Comparison of ENCODE assay signal across 8 cellular contexts in genomic region chr11:65354265-65355012, GRCh38. TPM values are rescaled to one million over a fixed set of nuclear protein-coding genes. Genes with fewer than 3 reads are reported as not detected.
DNase-seq lines count a peak whose midpoint lies in the region; ATAC-seq and TF ChIP-seq lines count a peak whose summit lies in the region.

A gene with protein sequence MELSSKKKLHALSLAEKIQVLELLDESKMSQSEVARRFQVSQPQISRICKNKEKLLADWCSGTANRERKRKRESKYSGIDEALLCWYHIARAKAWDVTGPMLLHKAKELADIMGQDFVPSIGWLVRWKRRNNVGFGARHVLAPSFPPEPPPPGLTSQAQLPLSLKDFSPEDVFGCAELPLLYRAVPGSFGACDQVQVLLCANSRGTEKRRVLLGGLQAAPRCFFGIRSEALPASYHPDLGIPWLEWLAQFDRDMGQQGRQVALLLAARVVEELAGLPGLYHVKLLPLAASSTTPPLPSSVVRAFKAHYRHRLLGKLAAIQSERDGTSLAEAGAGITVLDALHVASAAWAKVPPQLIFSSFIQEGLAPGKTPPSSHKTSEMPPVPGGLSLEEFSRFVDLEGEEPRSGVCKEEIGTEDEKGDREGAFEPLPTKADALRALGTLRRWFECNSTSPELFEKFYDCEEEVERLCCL (plus strand): TSS chr11:65354751. CDS start chr11:65355809, 1,058 bp downstream.

- H3K36me3 Mint-ChIP-seq in activated naive CD4-positive, alpha-beta T cell treated with anti-CD3 and anti-CD28 coated beads, Interleukin-2, amount 50 U/mL, for 24 hours = peaks cover 3% of the 10 kb centered on the region
- peaks cover 5% of the 10 kb centered on the region for H3K36me3 Mint-ChIP-seq in glutamatergic neuron (ENCODE audit: unreplicated experiment)

- peak within 1 kb of the TSS; percentile 69 for H3K4me3 ChIP-seq in GM06990 (replicated peaks; ENCODE audit: low read depth, low read length)
- peak within 1 kb of the TSS; percentile 85 for H3K4me3 ChIP-seq in SK-N-MC
- peak within 1 kb of the TSS; percentile 79 for H3K4me3 ChIP-seq in osteoblast (ENCODE audit: insufficient read depth, low read length)
- peak within 1 kb of the TSS; percentile 64 to 65 for H3K4me3 ChIP-seq in testis

- peak within 1 kb of the TSS; percentile 99 for H3K4me2 ChIP-seq in osteoblast (ENCODE audit: insufficient read depth, low read length)

- H3K27me3 ChIP-seq in GM06990 (replicated peaks; ENCODE audit: control insufficient read depth, insufficient read depth, low read length) = no peaks in the 10 kb centered on the region
- H3K27me3 ChIP-seq in osteoblast (ENCODE audit: insufficient read depth, low read length) = peaks cover 30% of the 10 kb centered on the region
- no peaks in the 10 kb centered on the region for H3K27me3 ChIP-seq in testis

- no peak within 1 kb of the TSS; the same call in 1 of the 2 replicates for H3K27ac ChIP-seq in SK-N-MC
- H3K27ac ChIP-seq in osteoblast (ENCODE audit: low read depth, low read length) = peak within 1 kb of the TSS; percentile 41
- H3K27ac ChIP-seq in testis = peak within 1 kb of the TSS in 1 of 2 donors; percentile 68

- peak within 1 kb of the TSS; percentile 82 for H2AFZ ChIP-seq in osteoblast (ENCODE audit: low read length)

- peaks cover 13% of the 10 kb centered on the region for H3K36me3 ChIP-seq in GM06990 (ENCODE audit: control insufficient read depth, insufficient read depth, low read length)
- H3K36me3 ChIP-seq in SK-N-MC (ENCODE audit: insufficient read depth, low read length) = peaks cover 25% of the 10 kb centered on the region
- H3K36me3 ChIP-seq in osteoblast (ENCODE audit: insufficient read depth, low read length) = peaks cover 37% of the 10 kb centered on the region
- no peaks in the 10 kb centered on the region for H3K36me3 ChIP-seq in testis (ENCODE audit: low read depth, missing control alignments)

- DNase-seq in GM06990 (ENCODE audit: extremely low read depth, insufficient read length) (peak; percentile 96), NCI-H1092 (lab: John Stamatoyannopoulos, UW) (peak; percentile 98), SK-N-MC (ENCODE audit: low read depth, low spot score) (no peak), glutamatergic neuron (peak; percentile 99), osteoblast (ENCODE audit: insufficient read length, low spot score, missing footprints) (peak; percentile 100), testis (peak; percentile 98)

- H3K79me2 ChIP-seq in osteoblast (ENCODE audit: insufficient read depth, low read length) = no peaks in the 10 kb centered on the region

- peaks cover 20% of the 10 kb centered on the region for H4K20me1 ChIP-seq in osteoblast (ENCODE audit: insufficient read depth, low read length)

- no peaks in the 10 kb centered on the region for H3K27me3 Mint-ChIP-seq in activated naive CD4-positive, alpha-beta T cell treated with anti-CD3 and anti-CD28 coated beads, Interleukin-2, amount 50 U/mL, for 24 hours
- peaks cover 7% of the 10 kb centered on the region for H3K27me3 Mint-ChIP-seq in glutamatergic neuron (ENCODE audit: unreplicated experiment)

- H3K27ac Mint-ChIP-seq in activated naive CD4-positive, alpha-beta T cell treated with anti-CD3 and anti-CD28 coated beads, Interleukin-2, amount 50 U/mL, for 24 hours = peak within 1 kb of the TSS; percentile 71
- H3K27ac Mint-ChIP-seq in glutamatergic neuron (ENCODE audit: unreplicated experiment) = peak within 1 kb of the TSS; percentile 84

- H3K9me3 ChIP-seq in SK-N-MC (ENCODE audit: low read depth, low read length) = no peaks in the 10 kb centered on the region
- no peaks in the 10 kb centered on the region for H3K9me3 ChIP-seq in osteoblast (ENCODE audit: low read depth, low read length)
- no peaks in the 10 kb centered on the region for H3K9me3 ChIP-seq in testis

- 0 to 1% methylated on average over 20 to 66 of the region's 79 CpGs for WGBS in testis, 2 donors

- ATAC-seq in HG02588 (IDR thresholded peaks at IDR 0.05; ENCODE audit: unreplicated experiment) = peak; percentile 85

- peak within 1 kb of the TSS; percentile 89 for H3K4me3 Mint-ChIP-seq in activated naive CD4-positive, alpha-beta T cell treated with anti-CD3 and anti-CD28 coated beads, Interleukin-2, amount 50 U/mL, for 24 hours
- peak within 1 kb of the TSS; percentile 86 for H3K4me3 Mint-ChIP-seq in glutamatergic neuron (ENCODE audit: unreplicated experiment)

- no peak for TF ChIP-seq CTCF in GM06990 (IDR thresholded peaks at IDR 0.05; ENCODE audit: insufficient read depth, low read length, poor library complexity, severe bottlenecking)
- no peak for TF ChIP-seq CTCF in glutamatergic neuron (IDR thresholded peaks at IDR 0.05; ENCODE audit: partially characterized antibody, unreplicated experiment)
- no peak for TF ChIP-seq CTCF in osteoblast (IDR thresholded peaks at IDR 0.05; ENCODE audit: extremely low read depth, low read depth, low read length)
- no peak for TF ChIP-seq CTCF in testis (IDR thresholded peaks at IDR 0.05)

- intact Hi-C loops in testis (cut with DNase I; ENCODE audit: low total_unique reads) = no loop called here

- H3K4me1 ChIP-seq in osteoblast (ENCODE audit: insufficient read depth, low read length) (peaks cover 17% of the 10 kb centered on the region), testis (peaks cover 30% of the 10 kb centered on the region)

- no peaks in the 10 kb centered on the region for H3K9me3 Mint-ChIP-seq in activated naive CD4-positive, alpha-beta T cell treated with anti-CD3 and anti-CD28 coated beads, Interleukin-2, amount 50 U/mL, for 24 hours
- H3K9me3 Mint-ChIP-seq in glutamatergic neuron (ENCODE audit: unreplicated experiment) = peaks cover 13% of the 10 kb centered on the region

- peaks cover 14% of the 10 kb centered on the region for H3K4me1 Mint-ChIP-seq in activated naive CD4-positive, alpha-beta T cell treated with anti-CD3 and anti-CD28 coated beads, Interleukin-2, amount 50 U/mL, for 24 hours
- H3K4me1 Mint-ChIP-seq in glutamatergic neuron (ENCODE audit: low read depth, unreplicated experiment) = peaks cover 12% of the 10 kb centered on the region

- H3K9ac ChIP-seq in SK-N-MC (ENCODE audit: insufficient read length) = peak within 1 kb of the TSS; percentile 65

- TF ChIP-seq POLR2A in testis (IDR thresholded peaks at IDR 0.05) = no peak

RNA-seq across cellular contexts. Expression of the gene that starts here (rescaled TPM):
- 3.8 TPM for total RNA-seq in glutamatergic neuron (ENCODE audit: unreplicated experiment)
- total RNA-seq in osteoblast = not detected in 2 replicates
- total RNA-seq in testis = 1 to 10 TPM; 5.3 to 7.6 TPM
- 7.1 TPM for polyA plus RNA-seq in testis (ENCODE audit: insufficient read depth, low read depth, low replicate concordance)

Comparison
In these comparisons a context has a peak if more than half of its experiments do, and no peak if none do; other contexts are left out.
1. Peak in DNase-seq, H3K4me3 ChIP-seq, H3K27ac ChIP-seq and H3K4me2 ChIP-seq in osteoblast; RNA of the gene not detected or under 1 TPM.